Comparison of ENCODE assay signal across 8 cellular contexts in the genomic region with DNA sequence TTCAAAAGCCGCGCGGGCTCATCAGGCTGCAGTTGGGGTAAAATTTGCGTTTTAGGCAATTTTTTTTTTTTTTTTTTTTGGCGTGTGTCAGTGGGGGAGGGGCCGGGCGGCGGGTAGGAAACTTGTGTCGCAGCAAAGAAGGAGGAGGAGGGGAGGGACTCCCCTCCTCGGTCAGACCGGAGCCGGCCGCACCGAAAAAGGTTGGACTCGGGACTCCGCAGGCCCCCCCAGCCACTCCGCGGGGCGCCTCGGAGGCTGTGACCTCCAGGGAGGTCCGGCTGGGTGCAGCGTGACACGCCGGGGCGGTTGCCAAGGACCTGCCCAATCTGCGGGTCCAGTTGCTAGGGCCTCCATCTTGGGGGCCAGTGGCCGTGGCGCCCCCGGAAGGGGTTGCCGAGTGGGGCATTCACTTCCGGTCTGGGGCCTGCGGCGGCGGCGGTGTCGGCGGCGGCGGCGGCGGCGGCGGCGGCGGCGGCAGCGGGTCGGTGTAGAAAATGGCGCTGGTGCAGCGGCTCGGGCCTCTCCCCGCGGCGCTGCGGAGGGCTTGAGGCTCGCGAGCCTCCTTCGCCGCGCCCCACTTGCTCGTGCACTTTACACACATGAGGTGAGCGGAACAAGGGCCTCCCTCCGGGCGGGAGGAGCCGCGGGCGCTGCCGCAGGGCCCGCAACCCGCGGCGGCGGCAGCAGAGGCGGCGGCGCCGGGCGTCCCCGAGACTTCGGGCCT. TPM values are rescaled to one million over a fixed set of nuclear protein-coding genes. Genes with fewer than 3 reads are reported as not detected.
DNase-seq lines count a peak whose midpoint lies in the region; ATAC-seq and TF ChIP-seq lines count a peak whose summit lies in the region.

Gene TNRC6A (plus strand): TSS at position 409 of the 724 bp plus-strand sequence. CDS start 191 bp downstream, at position 600.

- H3K27ac Mint-ChIP-seq in endothelial cell (ENCODE audit: unreplicated experiment): peak within 1 kb of the TSS; percentile 97
- peak within 1 kb of the TSS; percentile 96 for H3K27ac Mint-ChIP-seq in mesothelial cell of epicardium

- H3K36me3 Mint-ChIP-seq in endothelial cell (ENCODE audit: low read depth, unreplicated experiment) (peaks cover 18% of the 10 kb centered on the region), mesothelial cell of epicardium (peaks cover 10% of the 10 kb centered on the region)

- peak; percentile 94 for ATAC-seq in GM19463 (IDR thresholded peaks at IDR 0.05; ENCODE audit: unreplicated experiment)

- peaks cover 28% of the 10 kb centered on the region for H3K4me1 Mint-ChIP-seq in endothelial cell (ENCODE audit: unreplicated experiment)
- H3K4me1 Mint-ChIP-seq in mesothelial cell of epicardium: peaks cover 26% of the 10 kb centered on the region

- no peak for TF ChIP-seq CTCF in endothelial cell (IDR thresholded peaks at IDR 0.05; ENCODE audit: unreplicated experiment)
- no peak for TF ChIP-seq CTCF in mesothelial cell of epicardium (IDR thresholded peaks at IDR 0.05; ENCODE audit: unreplicated experiment)

- no peaks in the 10 kb centered on the region for H3K9me3 ChIP-seq in NT2/D1 (ENCODE audit: insufficient read depth, low read length)

- H3K27me3 ChIP-seq in NT2/D1 (ENCODE audit: insufficient read depth, insufficient read length): no peaks in the 10 kb centered on the region

- H3K36me3 ChIP-seq in NT2/D1 (ENCODE audit: insufficient read depth, insufficient read length, low read length): peaks cover 33% of the 10 kb centered on the region

- H3K4me3 Mint-ChIP-seq in endothelial cell (ENCODE audit: unreplicated experiment): peak within 1 kb of the TSS; percentile 99
- H3K4me3 Mint-ChIP-seq in mesothelial cell of epicardium: peak within 1 kb of the TSS; percentile 97

- H3K4me1 ChIP-seq in NT2/D1 (ENCODE audit: insufficient read depth, insufficient read length): no peaks in the 10 kb centered on the region

- DNase-seq in CMK (ENCODE audit: low read depth) (peak; percentile 59), HS-27A (ENCODE audit: low read depth) (peak; percentile 58), NT2/D1 (ENCODE audit: low read depth, low spot score) (peak; percentile 79), endothelial cell (ENCODE audit: low spot score) (peak; percentile 82), mesothelial cell of epicardium (ENCODE audit: low spot score in 2 of 2, unreplicated experiment in 2 of 2) (peak; percentile 74 to 87)
- peak; percentile 74 for DNase-seq in activated CD8-positive, alpha-beta memory T cell treated with anti-CD3 and anti-CD28 coated beads, Interleukin-2, amount 50 U/mL, for 4 hours
- peak; percentile 81 to 82 for DNase-seq in stimulated activated CD8-positive, alpha-beta memory T cell treated with anti-CD3 and anti-CD28 coated beads, Interleukin-15, amount 100 ng/mL, for 48 hours (ENCODE audit: low read depth in 2 of 2)

- peaks cover 6% of the 10 kb centered on the region for H3K27me3 Mint-ChIP-seq in endothelial cell (ENCODE audit: unreplicated experiment)
- no peaks in the 10 kb centered on the region for H3K27me3 Mint-ChIP-seq in mesothelial cell of epicardium (ENCODE audit: low read depth)

- H3K4me3 ChIP-seq in NT2/D1 (ENCODE audit: insufficient read length, low read depth): peak within 1 kb of the TSS; percentile 69

- peak within 1 kb of the TSS; percentile 85 for H3K9ac ChIP-seq in NT2/D1 (ENCODE audit: insufficient read length, low read depth)

- H3K9me3 Mint-ChIP-seq in endothelial cell (ENCODE audit: unreplicated experiment) (no peaks in the 10 kb centered on the region), mesothelial cell of epicardium (no peaks in the 10 kb centered on the region)

RNA-seq across cellular contexts. Expression of gene TNRC6A, which starts in this region (rescaled TPM):
- total RNA-seq in endothelial cell (ENCODE audit: unreplicated experiment) (60.5 TPM), mesothelial cell of epicardium (77.3 to 89.7 TPM (median 82.1 TPM) in 3 replicates)

Comparison
In these comparisons a context has a peak if more than half of its experiments do, and no peak if none do; other contexts are left out.
1. Peak in every context shown above with its lines: DNase-seq, ATAC-seq and H3K4me3 ChIP-seq.